In the genomic region with DNA sequence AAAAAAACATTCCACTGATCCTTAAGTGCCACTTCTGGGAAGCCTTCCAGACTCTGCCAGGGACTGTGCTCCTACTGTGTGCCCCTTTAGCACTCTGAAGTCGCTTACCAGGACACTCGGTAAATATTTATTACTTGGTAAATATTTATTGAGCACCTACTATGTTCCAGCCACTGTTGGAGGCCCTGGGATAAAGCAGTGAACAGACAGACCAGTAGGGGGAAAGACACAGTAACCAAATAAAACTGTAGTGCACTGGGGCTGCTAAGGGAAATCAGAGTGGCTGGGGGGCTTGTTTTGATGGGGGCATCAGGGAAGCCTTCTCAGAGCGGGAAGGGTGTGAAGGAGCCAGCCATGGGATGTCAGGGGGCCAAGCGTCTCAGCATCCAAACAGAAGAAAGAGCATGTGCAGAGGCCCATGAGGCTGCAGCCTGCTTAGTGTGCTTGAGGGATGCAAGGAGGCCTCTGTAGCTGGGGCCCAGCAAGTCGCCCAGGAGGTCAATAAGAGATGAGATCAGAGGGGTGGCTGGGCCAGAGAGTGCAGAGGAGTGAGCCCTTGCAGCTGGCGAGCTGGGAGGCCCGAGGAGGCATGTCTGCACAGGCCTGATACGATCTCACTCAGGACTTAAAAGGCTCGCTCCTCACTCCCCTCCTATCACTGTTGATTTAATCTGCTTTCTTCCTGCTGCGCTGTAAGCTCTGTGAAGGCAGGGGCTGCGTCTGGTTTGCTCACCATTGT, we compare ENCODE assay signal across 11 cellular contexts. TPM values are rescaled to one million over a fixed set of nuclear protein-coding genes. Genes with fewer than 3 reads are reported as not detected.
DNase-seq lines count a peak whose midpoint lies in the region; ATAC-seq and TF ChIP-seq lines count a peak whose summit lies in the region.
"Had no signal": no experiment of that assay in that cellular context is flagged by ENCODE, and none has a peak within 500 bp of the region (broad histone marks: within the 10 kb centered on the region; RNA-seq: fewer than 3 reads in every experiment).

No MANE protein-coding gene starts in this region.

- POLR2A ChIA-PET in activated CD8-positive, alpha-beta T cell treated with anti-CD3 and anti-CD28 coated beads, Interleukin-2, amount 10 ng/mL, durations not matched to agents 7 days and 5 days (lab: Charles Lee) = no interaction called here

- no peaks in the 10 kb centered on the region for H3K36me3 Mint-ChIP-seq in type B pancreatic cell
- no peaks in the 10 kb centered on the region for H3K36me3 Mint-ChIP-seq in activated CD8-positive, alpha-beta T cell treated with anti-CD3 and anti-CD28 coated beads, Interleukin-2, amount 10 ng/mL, durations not matched to agents 7 days and 5 days (ENCODE audit: low read depth)
- H3K36me3 Mint-ChIP-seq: stimulated activated naive B cell treated with anti-CD40 and anti-IgM and Interleukin-4, amounts not matched to agents 10 μg/mL and 1 μg/mL and 100 μg/mL, for 72 hours had no signal

- H3K9me3 Mint-ChIP-seq in type B pancreatic cell = no peaks in the 10 kb centered on the region
- no peaks in the 10 kb centered on the region for H3K9me3 Mint-ChIP-seq in activated CD8-positive, alpha-beta T cell treated with anti-CD3 and anti-CD28 coated beads, Interleukin-2, amount 10 ng/mL, durations not matched to agents 7 days and 5 days (ENCODE audit: insufficient read depth)

- ATAC-seq in activated CD8-positive, alpha-beta T cell treated with anti-CD3 and anti-CD28 coated beads, Interleukin-2, amount 10 ng/mL, durations not matched to agents 7 days and 5 days = no peak
- ATAC-seq: activated T-cell treated with anti-CD3 and anti-CD28 coated beads, Interleukin-2, amount 50 U/mL, for 4 hours; stimulated activated naive B cell treated with anti-CD40 and anti-IgM and Interleukin-4, amounts not matched to agents 10 μg/mL and 1 μg/mL and 100 μg/mL, for 72 hours had no signal

- peak overlapping the region; percentile 39 for H3K4me3 Mint-ChIP-seq in type B pancreatic cell
- no peak overlapping the region for H3K4me3 Mint-ChIP-seq in activated CD8-positive, alpha-beta T cell treated with anti-CD3 and anti-CD28 coated beads, Interleukin-2, amount 10 ng/mL, durations not matched to agents 7 days and 5 days
- H3K4me3 Mint-ChIP-seq: activated T-cell treated with anti-CD3 and anti-CD28 coated beads, Interleukin-2, amount 50 U/mL, for 4 hours; stimulated activated naive B cell treated with anti-CD40 and anti-IgM and Interleukin-4, amounts not matched to agents 10 μg/mL and 1 μg/mL and 100 μg/mL, for 72 hours had no signal

- peak overlapping the region; percentile 73 for H3K27ac ChIP-seq in cingulate gyrus (ENCODE audit: low read depth, low read length)

- DNase-seq in NCI-H146 (lab: John Stamatoyannopoulos, UW) = peak; percentile 29
- no peak for DNase-seq in NCI-H146 treated with DMSO at 0.1 percent for 48 hours (lab: John Stamatoyannopoulos, UW; ENCODE audit: unreplicated experiment)
- DNase-seq in left kidney (ENCODE audit: low read depth, low spot score) = peak; percentile 76
- no peak for DNase-seq in type B pancreatic cell (ENCODE audit: extremely low spot score, unreplicated experiment)
- DNase-seq in AG08395 (ENCODE audit: low spot score) = no peak
- no peak for DNase-seq in NCI-H1417 (lab: John Stamatoyannopoulos, UW)
- DNase-seq in activated CD8-positive, alpha-beta T cell treated with anti-CD3 and anti-CD28 coated beads, Interleukin-2, amount 10 ng/mL, durations not matched to agents 7 days and 5 days = no peak
- DNase-seq: activated T-cell treated with anti-CD3 and anti-CD28 coated beads, Interleukin-2, amount 50 U/mL, for 4 hours; stimulated activated CD4-positive, alpha-beta T cell treated with anti-CD3 and anti-CD28 coated beads, Interleukin-15, amount 100 ng/mL, for 24 hours; stimulated activated naive B cell treated with anti-CD40 and anti-IgM and Interleukin-4, amounts not matched to agents 10 μg/mL and 1 μg/mL and 100 μg/mL, for 72 hours had no signal

- CTCF ChIA-PET in activated CD8-positive, alpha-beta T cell treated with anti-CD3 and anti-CD28 coated beads, Interleukin-2, amount 10 ng/mL, durations not matched to agents 7 days and 5 days (lab: Charles Lee) = no interaction called here

- peak overlapping the region; percentile 65 for H3K27ac Mint-ChIP-seq in type B pancreatic cell
- H3K27ac Mint-ChIP-seq in activated CD8-positive, alpha-beta T cell treated with anti-CD3 and anti-CD28 coated beads, Interleukin-2, amount 10 ng/mL, durations not matched to agents 7 days and 5 days = no peak overlapping the region
- H3K27ac Mint-ChIP-seq: stimulated activated naive B cell treated with anti-CD40 and anti-IgM and Interleukin-4, amounts not matched to agents 10 μg/mL and 1 μg/mL and 100 μg/mL, for 72 hours had no signal

- no peaks in the 10 kb centered on the region for H3K27me3 Mint-ChIP-seq in type B pancreatic cell
- H3K27me3 Mint-ChIP-seq in activated CD8-positive, alpha-beta T cell treated with anti-CD3 and anti-CD28 coated beads, Interleukin-2, amount 10 ng/mL, durations not matched to agents 7 days and 5 days (ENCODE audit: low read depth) = no peaks in the 10 kb centered on the region

- no peak for TF ChIP-seq CTCF in type B pancreatic cell (conservative IDR thresholded peaks at IDR 0.05)

- H3K4me1 Mint-ChIP-seq in type B pancreatic cell (ENCODE audit: unreplicated experiment) = peaks cover 42% of the 10 kb centered on the region
- H3K4me1 Mint-ChIP-seq in activated CD8-positive, alpha-beta T cell treated with anti-CD3 and anti-CD28 coated beads, Interleukin-2, amount 10 ng/mL, durations not matched to agents 7 days and 5 days (ENCODE audit: low read depth) = no peaks in the 10 kb centered on the region
- H3K4me1 Mint-ChIP-seq: stimulated activated naive B cell treated with anti-CD40 and anti-IgM and Interleukin-4, amounts not matched to agents 10 μg/mL and 1 μg/mL and 100 μg/mL, for 72 hours had no signal

RNA-seq across cellular contexts. Expression of a gene that starts 28.6 kb away (rescaled TPM):
- 21.9 and 33.7 TPM in 2 replicates for total RNA-seq in type B pancreatic cell (ENCODE audit: low replicate concordance)
- 1 to 10 TPM; 1.1 to 1.7 TPM for total RNA-seq in activated CD8-positive, alpha-beta T cell treated with anti-CD3 and anti-CD28 coated beads, Interleukin-2, amount 10 ng/mL, durations not matched to agents 7 days and 5 days

Comparison
In these comparisons a context has a peak if more than half of its experiments do, and no peak if none do; other contexts are left out.
1. DNase-seq: peak in NCI-H146 (single experiment) and left kidney (single experiment); none in NCI-H146 treated with DMSO at 0.1 percent for 48 hours (single experiment), type B pancreatic cell (single experiment), AG08395 (single experiment), NCI-H1417 (0 of 3) and activated CD8-positive, alpha-beta T cell treated with anti-CD3 and anti-CD28 coated beads, Interleukin-2, amount 10 ng/mL, durations not matched to agents 7 days and 5 days (single experiment).